ENCODE assay signal across 8 cellular contexts in genomic region chr1:113905435-113905861, GRCh38. TPM values are rescaled to one million over a fixed set of nuclear protein-coding genes. Genes with fewer than 3 reads are reported as not detected.
A peak's percentile ranks its signal among the peaks of the same experiment; 100 is the strongest.
DNase-seq lines count a peak whose midpoint lies in the region; ATAC-seq and TF ChIP-seq lines count a peak whose summit lies in the region.

No MANE protein-coding gene starts in this region.

- H3K27ac ChIP-seq in osteoblast (ENCODE audit: low read depth, low read length): peak overlapping the region; percentile 45

- peaks cover 43% of the 10 kb centered on the region for H3K36me3 Mint-ChIP-seq in activated naive CD4-positive, alpha-beta T cell treated with anti-CD3 and anti-CD28 coated beads for 36 hours (ENCODE audit: low read depth)

- peak; percentile 34 for DNase-seq in activated naive CD4-positive, alpha-beta T cell treated with anti-CD3 and anti-CD28 coated beads for 36 hours
- DNase-seq in activated naive CD4-positive, alpha-beta T cell treated with Interleukin-2 at 50 U/mL for 16 hours: no peak
- DNase-seq in SW480 (ENCODE audit: low spot score): peak; percentile 44
- no peak for DNase-seq in osteoblast (ENCODE audit: insufficient read length, low spot score, missing footprints)
- DNase-seq in DMS153 treated with DMSO at 0.1 percent for 48 hours (lab: John Stamatoyannopoulos, UW; ENCODE audit: unreplicated experiment): no peak
- DNase-seq in CD1c-positive myeloid dendritic cell (ENCODE audit: extremely low spot score): no peak

- CTCF ChIA-PET in activated naive CD4-positive, alpha-beta T cell treated with anti-CD3 and anti-CD28 coated beads for 36 hours (lab: Charles Lee): interaction anchor here (2.4 to 5.1 kb wide), 2 partner anchors 24 to 70 kb away, joined by 11 to 43 read pairs; partner anchors contain the start of gene HIPK1

- intact Hi-C loops in activated naive CD4-positive, alpha-beta T cell treated with anti-CD3 and anti-CD28 coated beads for 36 hours (cut with micrococcal nuclease): loop anchor here (1.0 to 10.0 kb wide), 11 partner anchors 24 to 1189 kb away; partner anchors contain the start of genes HIPK1, LRIG2, MAGI3 and PHTF1

- H3K4me1 Mint-ChIP-seq in activated naive CD4-positive, alpha-beta T cell treated with anti-CD3 and anti-CD28 coated beads for 36 hours (ENCODE audit: low read depth): peaks cover 46% of the 10 kb centered on the region

- H3K27ac Mint-ChIP-seq in activated naive CD4-positive, alpha-beta T cell treated with anti-CD3 and anti-CD28 coated beads for 36 hours: peak overlapping the region; percentile 97

- no peaks in the 10 kb centered on the region for H4K20me1 ChIP-seq in osteoblast (ENCODE audit: insufficient read depth, low read length)

- H3K4me3 ChIP-seq in osteoblast (ENCODE audit: insufficient read depth, low read length): peak overlapping the region; percentile 90

- no peaks in the 10 kb centered on the region for H3K27me3 Mint-ChIP-seq in activated naive CD4-positive, alpha-beta T cell treated with anti-CD3 and anti-CD28 coated beads for 36 hours (ENCODE audit: low read depth)

- no peak for TF ChIP-seq CTCF in osteoblast (IDR thresholded peaks at IDR 0.05; ENCODE audit: extremely low read depth, low read depth, low read length)

- H3K79me2 ChIP-seq in osteoblast (ENCODE audit: insufficient read depth, low read length): peaks cover 38% of the 10 kb centered on the region

- H3K4me2 ChIP-seq in osteoblast (ENCODE audit: insufficient read depth, low read length): peak overlapping the region; percentile 69

- peak overlapping the region; percentile 98 for H2AFZ ChIP-seq in osteoblast (ENCODE audit: low read length)

- peak overlapping the region; percentile 99 for H3K4me3 Mint-ChIP-seq in activated naive CD4-positive, alpha-beta T cell treated with anti-CD3 and anti-CD28 coated beads for 36 hours

- ATAC-seq in HG03159 (IDR thresholded peaks at IDR 0.05; ENCODE audit: unreplicated experiment): peak; percentile 13
- ATAC-seq in esophagus mucosa: peak; percentile 1

- no peaks in the 10 kb centered on the region for H3K27me3 ChIP-seq in osteoblast (ENCODE audit: insufficient read depth, low read length)

- H3K9me3 Mint-ChIP-seq in activated naive CD4-positive, alpha-beta T cell treated with anti-CD3 and anti-CD28 coated beads for 36 hours: no peaks in the 10 kb centered on the region

- peaks cover 16% of the 10 kb centered on the region for H3K4me1 ChIP-seq in osteoblast (ENCODE audit: insufficient read depth, low read length)

- no peaks in the 10 kb centered on the region for H3K9me3 ChIP-seq in osteoblast (ENCODE audit: low read depth, low read length)

- peaks cover 20% of the 10 kb centered on the region for H3K36me3 ChIP-seq in osteoblast (ENCODE audit: insufficient read depth, low read length)

RNA-seq across cellular contexts. Expression of gene DCLRE1B, which starts 0.3 kb away (rescaled TPM):
- total RNA-seq in activated naive CD4-positive, alpha-beta T cell treated with anti-CD3 and anti-CD28 coated beads for 36 hours: 10 to 100 TPM; 17.7 to 18.3 TPM
- total RNA-seq in esophagus mucosa: 4.7 TPM
- total RNA-seq in osteoblast: 3.6 and 4.7 TPM in 2 replicates

RNA-seq across cellular contexts. Expression of gene AP4B1, which starts 0.8 kb away (rescaled TPM):
- total RNA-seq in activated naive CD4-positive, alpha-beta T cell treated with anti-CD3 and anti-CD28 coated beads for 36 hours: 10 to 100 TPM; 35.7 to 40.2 TPM
- total RNA-seq in esophagus mucosa (17.0 TPM), osteoblast (14.1 and 15.9 TPM in 2 replicates)

RNA-seq across cellular contexts. Expression of gene BCL2L15, which starts 18.1 kb away (rescaled TPM):
- under 1 TPM; 0.15 to 0.43 TPM for total RNA-seq in activated naive CD4-positive, alpha-beta T cell treated with anti-CD3 and anti-CD28 coated beads for 36 hours
- total RNA-seq in esophagus mucosa (8.4 TPM), osteoblast (0.29 and 0.36 TPM in 2 replicates)

RNA-seq across cellular contexts. Expression of gene HIPK1, which starts 23.7 kb away (rescaled TPM):
- 10 to 100 TPM; 47.7 to 51.0 TPM for total RNA-seq in activated naive CD4-positive, alpha-beta T cell treated with anti-CD3 and anti-CD28 coated beads for 36 hours
- 41.6 TPM for total RNA-seq in esophagus mucosa
- 22.7 and 23.9 TPM in 2 replicates for total RNA-seq in osteoblast

RNA-seq across cellular contexts. Expression of gene PTPN22, which starts 33.9 kb away (rescaled TPM):
- total RNA-seq in activated naive CD4-positive, alpha-beta T cell treated with anti-CD3 and anti-CD28 coated beads for 36 hours: 10 to 100 TPM; 43.9 to 50.9 TPM
- total RNA-seq in esophagus mucosa (1.9 TPM), osteoblast (1.1 and 1.8 TPM in 2 replicates)

Comparison
In these comparisons a context has a peak if more than half of its experiments do, and no peak if none do; other contexts are left out.
1. DNase-seq: peak in activated naive CD4-positive, alpha-beta T cell treated with anti-CD3 and anti-CD28 coated beads for 36 hours (single experiment) and SW480 (single experiment); none in activated naive CD4-positive, alpha-beta T cell treated with Interleukin-2 at 50 U/mL for 16 hours (single experiment), osteoblast (single experiment), DMS153 treated with DMSO at 0.1 percent for 48 hours (single experiment) and CD1c-positive myeloid dendritic cell (single experiment).